In the genomic region with DNA sequence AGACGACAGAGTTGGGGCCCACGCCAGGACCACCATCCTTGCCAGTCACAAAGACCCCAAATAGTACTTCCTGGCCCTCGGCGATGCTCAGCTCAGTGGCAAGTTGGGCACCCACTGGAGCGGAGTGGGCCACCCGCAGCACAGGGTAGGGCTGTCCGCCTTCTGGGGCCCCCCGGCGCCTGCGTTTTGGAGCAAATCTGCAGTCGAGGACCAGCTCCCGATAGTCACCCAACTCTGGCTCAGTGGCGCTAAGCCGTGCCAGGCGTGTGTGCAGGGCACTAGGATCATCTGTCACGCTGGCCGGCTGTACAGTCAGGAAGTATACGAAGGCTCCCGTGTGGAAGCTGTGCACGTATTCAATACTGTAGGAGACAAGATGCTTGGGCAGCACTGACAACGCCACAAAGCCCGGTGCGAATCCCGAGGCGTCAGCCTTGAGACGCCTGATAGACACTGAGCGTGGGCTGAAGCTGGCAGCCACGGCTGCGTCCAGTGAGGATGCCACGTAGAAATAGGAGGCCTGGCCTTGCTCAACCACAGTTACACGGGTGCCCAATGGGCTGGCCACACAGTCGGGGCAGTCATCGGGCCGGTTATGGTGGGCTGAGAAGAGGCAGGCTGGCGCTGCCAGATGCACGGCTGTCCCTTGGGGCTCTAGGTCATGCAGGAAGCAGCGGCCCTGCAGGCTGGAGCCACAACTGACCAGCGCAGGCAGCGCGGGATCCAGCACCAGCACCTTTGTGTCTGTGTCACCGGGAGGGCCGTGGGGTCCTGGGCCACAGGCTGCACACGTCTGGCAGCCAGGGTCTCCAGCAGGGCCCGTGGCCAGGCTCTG, we compare ENCODE assay signal across 11 cellular contexts.
A peak's percentile ranks its signal among the peaks of the same experiment; 100 is the strongest.
DNase-seq lines count a peak whose midpoint lies in the region; TF ChIP-seq lines count a peak whose summit lies in the region.
"Had no signal": no experiment of that assay in that cellular context is flagged by ENCODE, and none has a peak within 500 bp of the region (broad histone marks: within the 10 kb centered on the region; RNA-seq: fewer than 3 reads in every experiment).

No MANE protein-coding gene starts in this region.

- peak overlapping the region; percentile 45 for H3K4me3 ChIP-seq in epithelial cell of esophagus (ENCODE audit: low read length)
- H3K4me3 ChIP-seq in skin epidermis: peak overlapping the region; percentile 15 to 40 (median 26)
- H3K4me3 ChIP-seq: SJSA1 had no signal

- peak; percentile 58 for DNase-seq in DMS53 (lab: John Stamatoyannopoulos, UW)
- no peak for DNase-seq in DMS53 treated with DMSO at 0.1 percent for 48 hours (lab: John Stamatoyannopoulos, UW; ENCODE audit: unreplicated experiment)
- no peak for DNase-seq in epithelial cell of esophagus (ENCODE audit: low read depth)
- DNase-seq in activated CD4-positive, CD25-positive, alpha-beta regulatory T cell treated with anti-CD3 and anti-CD28 coated beads, Interleukin-2, amount 50 U/mL, for 72 hours: no peak
- DNase-seq in NCI-H748 treated with DMSO at 0.1 percent for 48 hours (lab: John Stamatoyannopoulos, UW): no peak
- DNase-seq: NCI-H2171 treated with DMSO at 0.1 percent for 48 hours had no signal

- H3K27ac ChIP-seq in skin epidermis: peak overlapping the region in 18 of 21 experiments; percentile 1 to 91 (median 75)
- H3K27ac ChIP-seq: KMS-11, ovary, SJSA1, testis had no signal

- TF ChIP-seq CTCF in epithelial cell of esophagus (IDR thresholded peaks at IDR 0.05; ENCODE audit: insufficient read depth, low read depth, low read length, missing control alignments): no peak
